Comparison of ENCODE assay signal across 14 cellular contexts in genomic region chr15:69082556-69082955, GRCh38.
DNase-seq lines count a peak whose midpoint lies in the region; ATAC-seq and TF ChIP-seq lines count a peak whose summit lies in the region.
"Had no signal": no experiment of that assay in that cellular context is flagged by ENCODE, and none has a peak within 500 bp of the region (broad histone marks: within the 10 kb centered on the region; RNA-seq: fewer than 3 reads in every experiment).

No MANE protein-coding gene starts in this region.

- peaks cover 24% of the 10 kb centered on the region for H3K4me1 ChIP-seq in CD4-positive, CD25-positive, alpha-beta regulatory T cell (ENCODE audit: control insufficient read depth, insufficient read depth, low read length, poor library complexity, severe bottlenecking)
- peaks cover 32% of the 10 kb centered on the region for H3K4me1 ChIP-seq in adipocyte (ENCODE audit: control insufficient read depth, insufficient read depth, low read length)
- H3K4me1 ChIP-seq in right atrium auricular region, result peaks cover 0 to 39% of the 10 kb centered on the region in 2 donors
- peaks cover 0 to 9% (median 0%) of the 10 kb centered on the region in 4 donors for H3K4me1 ChIP-seq in Peyer's patch

- no peaks in the 10 kb centered on the region for H3K27me3 Mint-ChIP-seq in CD4-positive, CD25-positive, alpha-beta regulatory T cell

- peak overlapping the region in 3 of 4 donors; percentile 15 to 66 (median 37) for H3K4me3 Mint-ChIP-seq in CD4-positive, CD25-positive, alpha-beta regulatory T cell
- H3K4me3 Mint-ChIP-seq: natural killer cell treated with Interleukin-12 subunit alpha and Interleukin-12 subunit beta and Interleukin-15 and Interleukin-18, amount 100 ng/mL, for 72 hours had no signal

- ATAC-seq in CD4-positive, CD25-positive, alpha-beta regulatory T cell (ENCODE audit: low read depth in 2 of 2), result no peak
- ATAC-seq in sciatic nerve (peak; percentile 16), GM18858 (IDR thresholded peaks at IDR 0.05; ENCODE audit: unreplicated experiment) (no peak), GM21423 (IDR thresholded peaks at IDR 0.05; ENCODE audit: unreplicated experiment) (no peak)
- ATAC-seq: natural killer cell treated with Interleukin-12 subunit alpha and Interleukin-12 subunit beta and Interleukin-15 and Interleukin-18, amount 100 ng/mL, for 72 hours had no signal

- peak in 1 of 3 donors; percentile 63 for DNase-seq in CD4-positive, CD25-positive, alpha-beta regulatory T cell
- DNase-seq in adipocyte (ENCODE audit: low read depth) (no peak), right atrium auricular region (ENCODE audit: low spot score) (no peak), sciatic nerve (ENCODE audit: low spot score) (no peak), Peyer's patch (no peak)
- no peak for DNase-seq in activated CD8-positive, alpha-beta memory T cell treated with anti-CD3 and anti-CD28 coated beads, Interleukin-2, amount 50 U/mL, for 48 hours
- DNase-seq: activated CD4-positive, CD25-positive, alpha-beta regulatory T cell; activated T-cell treated with anti-CD3 and anti-CD28 coated beads, Interleukin-2, amount 50 U/mL, for 1 hour; dorsolateral prefrontal cortex; MG63 had no signal

- H3K36me3 ChIP-seq in CD4-positive, CD25-positive, alpha-beta regulatory T cell (ENCODE audit: control insufficient read depth, insufficient read depth, low read length), result no peaks in the 10 kb centered on the region
- H3K36me3 ChIP-seq in adipocyte (ENCODE audit: control insufficient read depth, insufficient read depth, low read length, severe bottlenecking) (no peaks in the 10 kb centered on the region), right atrium auricular region (no peaks in the 10 kb centered on the region), Peyer's patch (no peaks in the 10 kb centered on the region)
- H3K36me3 ChIP-seq: MG63 had no signal

- peaks cover 13 to 41% (median 29%) of the 10 kb centered on the region in 4 donors for H3K4me1 Mint-ChIP-seq in CD4-positive, CD25-positive, alpha-beta regulatory T cell

- intact Hi-C loops in sciatic nerve (cut with DNase I), result no loop called here

- peak overlapping the region in 2 of 3 donors; percentile 42 to 44 for H3K27ac Mint-ChIP-seq in CD4-positive, CD25-positive, alpha-beta regulatory T cell
- H3K27ac Mint-ChIP-seq: natural killer cell treated with Interleukin-12 subunit alpha and Interleukin-12 subunit beta and Interleukin-15 and Interleukin-18, amount 100 ng/mL, for 72 hours had no signal

- TF ChIP-seq POLR2A in Peyer's patch (IDR thresholded peaks at IDR 0.05), result no peak

- TF ChIP-seq CTCF in right atrium auricular region (IDR thresholded peaks at IDR 0.05) (no peak), Peyer's patch (IDR thresholded peaks at IDR 0.05) (no peak)

- H3K9ac ChIP-seq in adipocyte (ENCODE audit: low read length), result no peak overlapping the region

- H3K4me3 ChIP-seq in CD4-positive, CD25-positive, alpha-beta regulatory T cell (ENCODE audit: low read depth, low read length), result peak overlapping the region; percentile 33
- peak overlapping the region; percentile 15 for H3K4me3 ChIP-seq in adipocyte (ENCODE audit: low read length)
- H3K4me3 ChIP-seq in right atrium auricular region, result no peak overlapping the region
- H3K4me3 ChIP-seq in Peyer's patch, result no peak overlapping the region
- H3K4me3 ChIP-seq: MG63 had no signal

- H3K27me3 ChIP-seq in CD4-positive, CD25-positive, alpha-beta regulatory T cell (ENCODE audit: control insufficient read depth, insufficient read depth, low read length), result no peaks in the 10 kb centered on the region
- peaks cover 5% of the 10 kb centered on the region for H3K27me3 ChIP-seq in adipocyte (replicated peaks; ENCODE audit: control insufficient read depth, insufficient read depth, low read length)
- H3K27me3 ChIP-seq in right atrium auricular region, result no peaks in the 10 kb centered on the region
- H3K27me3 ChIP-seq in Peyer's patch, result no peaks in the 10 kb centered on the region
- H3K27me3 ChIP-seq: dorsolateral prefrontal cortex, MG63 had no signal

- H3K27ac ChIP-seq in CD4-positive, CD25-positive, alpha-beta regulatory T cell (ENCODE audit: insufficient read depth, low read length, poor library complexity, severe bottlenecking), result peak overlapping the region; percentile 56
- H3K27ac ChIP-seq in right atrium auricular region (peak overlapping the region; percentile 63 to 71), Peyer's patch (peak overlapping the region in 1 of 4 donors; percentile 77)

- peaks cover 0 to under 1% (median 0%) of the 10 kb centered on the region in 7 donors for H3K9me3 Mint-ChIP-seq in CD4-positive, CD25-positive, alpha-beta regulatory T cell
- H3K9me3 Mint-ChIP-seq: HFFc6; natural killer cell treated with Interleukin-12 subunit alpha and Interleukin-12 subunit beta and Interleukin-15 and Interleukin-18, amount 100 ng/mL, for 72 hours had no signal

- H3K9me3 ChIP-seq in CD4-positive, CD25-positive, alpha-beta regulatory T cell (ENCODE audit: control insufficient read depth in 2 of 2, low read length in 2 of 2), result no peaks in the 10 kb centered on the region
- H3K9me3 ChIP-seq in adipocyte (ENCODE audit: control insufficient read depth, low read length) (no peaks in the 10 kb centered on the region), right atrium auricular region (no peaks in the 10 kb centered on the region), Peyer's patch (no peaks in the 10 kb centered on the region)
- H3K9me3 ChIP-seq: MG63 had no signal

- peaks cover under 1% of the 10 kb centered on the region for H3K36me3 Mint-ChIP-seq in CD4-positive, CD25-positive, alpha-beta regulatory T cell
- H3K36me3 Mint-ChIP-seq: natural killer cell treated with Interleukin-12 subunit alpha and Interleukin-12 subunit beta and Interleukin-15 and Interleukin-18, amount 100 ng/mL, for 72 hours had no signal

Comparison
In these comparisons a context has a peak if more than half of its experiments do, and no peak if none do; other contexts are left out.
1. H3K4me3 ChIP-seq: peak in CD4-positive, CD25-positive, alpha-beta regulatory T cell (single experiment) and adipocyte (single experiment); none in right atrium auricular region (0 of 2) and Peyer's patch (0 of 4).